1 cellular context compared by ENCODE assay signal in genomic region chr4:163251204-163251603, GRCh38.
TF ChIP-seq lines count a peak whose summit lies in the region.

No MANE protein-coding gene starts in this region.

TF ChIP-seq in SK-N-SH treated with all-trans-retinoic acid at 6 μM for 48 hours, 23 proteins besides CTCF, POLR2A, EP300 and RAD21 (continued from another document):
- no peak for TF ChIP-seq TSHZ2 (CRISPR knock-in tag; IDR thresholded peaks at IDR 0.05)
- no peak for TF ChIP-seq ARNTL (CRISPR knock-in tag; IDR thresholded peaks at IDR 0.05; ENCODE audit: borderline replicate concordance, low read depth)
